In genomic region chr1:174070614-174071013, GRCh38 we compare ENCODE assay signal across 26 cellular contexts.
"Had no signal": no experiment of that assay in that cellular context is flagged by ENCODE, and none has a peak within 500 bp of the region (broad histone marks: within the 10 kb centered on the region; RNA-seq: fewer than 3 reads in every experiment).

No MANE protein-coding gene starts in this region.

- H3K4me1 ChIP-seq: colonic mucosa, esophagus squamous epithelium, gastrocnemius medialis, lower lobe of right lung had no signal

- FAIRE-seq: endometrium, islet of Langerhans, keratinocyte had no signal

- H3K27me3 ChIP-seq: colonic mucosa, esophagus squamous epithelium, gastrocnemius medialis, heart right ventricle, left lung had no signal

- H3K36me3 ChIP-seq: colonic mucosa, esophagus squamous epithelium, gastrocnemius medialis, heart right ventricle, left lung, lower lobe of right lung had no signal

- H3K4me3 ChIP-seq: colonic mucosa, esophagus squamous epithelium, gastrocnemius medialis, heart right ventricle, left lung, lower lobe of right lung, mucosa of descending colon had no signal

- DNase-seq: colonic mucosa; cortex of kidney; effector CD8-positive, alpha-beta T cell; effector memory CD8-positive, alpha-beta T cell; endodermal cell; erythroblast; esophagus squamous epithelium; foreskin fibroblast; foreskin melanocyte; gastrocnemius medialis; glutamatergic neuron; head of caudate nucleus; heart right ventricle; hippocampal formation; left cardiac atrium; left lung; left ventricle myocardium superior; lower lobe of right lung; mesenchymal stem cell; mucosa of descending colon; naive B cell had no signal

- H3K27ac ChIP-seq: colonic mucosa, epithelial cell of prostate, esophagus squamous epithelium, gastrocnemius medialis, heart right ventricle, left lung, lower lobe of right lung had no signal

- H3K9me3 ChIP-seq: colonic mucosa, esophagus squamous epithelium, gastrocnemius medialis, heart right ventricle, left lung, lower lobe of right lung, mucosa of descending colon had no signal

- ATAC-seq: effector memory CD8-positive, alpha-beta T cell; esophagus mucosa; gastrocnemius medialis; heart right ventricle; left cardiac atrium; left lung; left ventricle myocardium superior; lower lobe of right lung; mucosa of descending colon had no signal
